In genomic region chr12:124511259-124511985, GRCh38 we compare ENCODE assay signal across 19 cellular contexts. TPM values are rescaled to one million over a fixed set of nuclear protein-coding genes. Genes with fewer than 3 reads are reported as not detected.
A peak's percentile ranks its signal among the peaks of the same experiment; 100 is the strongest.
DNase-seq lines count a peak whose midpoint lies in the region; ATAC-seq, FAIRE-seq and TF ChIP-seq lines count a peak whose summit lies in the region.
"Had no signal": no experiment of that assay in that cellular context is flagged by ENCODE, and none has a peak within 500 bp of the region (broad histone marks: within the 10 kb centered on the region; RNA-seq: fewer than 3 reads in every experiment).

No MANE protein-coding gene starts in this region.

- no peak for FAIRE-seq in pancreas (lab: Jason Lieb, UNC)

- no peak for TF ChIP-seq CTCF in pancreas (IDR thresholded peaks at IDR 0.05)

- peaks cover 3 to 57% (median 14%) of the 10 kb centered on the region in 11 experiments; a peak in 12 of 22 replicates for H3K36me3 ChIP-seq in BLaER1 treated with 17β-estradiol and CSF1 and Interleukin-3, amounts not matched to agents 10 nM and 100 nM
- H3K36me3 ChIP-seq in pancreas: no peaks in the 10 kb centered on the region
- H3K36me3 ChIP-seq: neutrophil had no signal

- DNase-seq in LHCN-M2 (ENCODE audit: low read depth): peak; percentile 37
- DNase-seq in caudate nucleus (lab: John Stamatoyannopoulos, UW): no peak
- DNase-seq in pancreas: no peak
- DNase-seq in globus pallidus (ENCODE audit: low spot score): no peak
- DNase-seq: ACHN; activated CD4-positive, alpha-beta T cell treated with anti-CD3 and anti-CD28 coated beads for 48 hours; KBM-7; MV-4-11; NCI-H187 treated with DMSO at 0.1 percent for 48 hours; NCI-H2227 treated with DMSO at 0.1 percent for 48 hours; SW 1271 had no signal

- H3K4me2 ChIP-seq in BLaER1 treated with 17β-estradiol and CSF1 and Interleukin-3, amounts not matched to agents 10 nM and 100 nM: peak overlapping the region; percentile 66 to 94 (median 79)

- ATAC-seq in pancreas (no peak), GM19035 (IDR thresholded peaks at IDR 0.05; ENCODE audit: unreplicated experiment) (no peak), HG02938 (IDR thresholded peaks at IDR 0.05; ENCODE audit: unreplicated experiment) (no peak), GM18517 (IDR thresholded peaks at IDR 0.05; ENCODE audit: unreplicated experiment) (no peak)
- ATAC-seq: heart left ventricle, left lobe of liver had no signal

- WGBS in pancreas, 2 donors: 81 to 85% methylated on average over 23 of the region's 23 CpGs

- H3K4me3 ChIP-seq in BLaER1 treated with 17β-estradiol and CSF1 and Interleukin-3, amounts not matched to agents 10 nM and 100 nM: no peak overlapping the region
- H3K4me3 ChIP-seq in pancreas: no peak overlapping the region
- H3K4me3 ChIP-seq: coronary artery, heart left ventricle had no signal

- intact Hi-C loops in pancreas (cut with DNase I): no loop called here

- H3K9me3 ChIP-seq in BLaER1 treated with 17β-estradiol and CSF1 and Interleukin-3, amounts not matched to agents 10 nM and 100 nM (replicated peaks in 1 of 11): no peaks in the 10 kb centered on the region
- no peaks in the 10 kb centered on the region for H3K9me3 ChIP-seq in pancreas
- H3K9me3 ChIP-seq: neutrophil had no signal

- peaks cover 80 to 98% (median 89%) of the 10 kb centered on the region in 10 experiments for H3K4me1 ChIP-seq in BLaER1 treated with 17β-estradiol and CSF1 and Interleukin-3, amounts not matched to agents 10 nM and 100 nM
- peaks cover 36 to 73% (median 59%) of the 10 kb centered on the region in 3 donors for H3K4me1 ChIP-seq in pancreas

- peaks cover 100% of the 10 kb centered on the region in 11 experiments for H4K20me1 ChIP-seq in BLaER1 treated with 17β-estradiol and CSF1 and Interleukin-3, amounts not matched to agents 10 nM and 100 nM

- peak overlapping the region in 2 of 11 experiments; percentile 45 to 46; a peak in 2 of 22 replicates for H3K27ac ChIP-seq in BLaER1 treated with 17β-estradiol and CSF1 and Interleukin-3, amounts not matched to agents 10 nM and 100 nM
- peak overlapping the region; percentile 6 for H3K27ac ChIP-seq in caudate nucleus (ENCODE audit: low read depth, low read length)
- H3K27ac ChIP-seq in pancreas: peak overlapping the region in 3 of 4 donors; percentile 53 to 82 (median 73)
- H3K27ac ChIP-seq: neutrophil had no signal

- H3K9ac ChIP-seq in BLaER1 treated with 17β-estradiol and CSF1 and Interleukin-3, amounts not matched to agents 10 nM and 100 nM: peak overlapping the region in 2 of 11 experiments; percentile 44; a peak in 3 of 22 replicates

- no peaks in the 10 kb centered on the region for H3K27me3 ChIP-seq in BLaER1 treated with 17β-estradiol and CSF1 and Interleukin-3, amounts not matched to agents 10 nM and 100 nM
- H3K27me3 ChIP-seq in pancreas: no peaks in the 10 kb centered on the region
- H3K27me3 ChIP-seq: heart left ventricle had no signal

RNA-seq across cellular contexts. Expression of gene NCOR2, which starts 56.0 kb away (rescaled TPM):
- total RNA-seq in LHCN-M2 (2014; rRNA removed) (72.4 and 79.0 TPM in 2 replicates), pancreas (100 to 1,000 TPM in 3 of 6 donors, 10 to 100 TPM in 3; 97.7 to 148 (median 101) TPM)
- 138 TPM for polyA plus RNA-seq in LHCN-M2 (2012)
- polyA plus RNA-seq in pancreas: 10 to 100 TPM; 49.6 to 91.6 TPM
